ENCODE assay signal across 35 cellular contexts in genomic region chr6:67882436-67883311, GRCh38.
"Had no signal": no experiment of that assay in that cellular context is flagged by ENCODE, and none has a peak within 500 bp of the region (broad histone marks: within the 10 kb centered on the region; RNA-seq: fewer than 3 reads in every experiment).

No MANE protein-coding gene starts in this region.

- DNase-seq: activated CD4-positive, alpha-beta memory T cell treated with anti-CD3 and anti-CD28 coated beads for 36 hours; activated CD4-positive, alpha-beta T cell treated with anti-CD3 and anti-CD28 coated beads for 36 hours; activated CD4-positive, alpha-beta T cell treated with anti-CD3 and anti-CD28 coated beads, Interleukin-2, amount 10 ng/mL, durations not matched to agents 24 days and 14 days; activated CD4-positive, CD25-positive, alpha-beta regulatory T cell; activated CD4-positive, CD25-positive, alpha-beta regulatory T cell treated with anti-CD3 and anti-CD28 coated beads, Interleukin-2, amount 50 U/mL, for 72 hours; activated CD8-positive, alpha-beta memory T cell treated with anti-CD3 and anti-CD28 coated beads, Interleukin-2, amount 10 ng/mL, durations not matched to agents 7 days and 5 days; activated CD8-positive, alpha-beta memory T cell treated with anti-CD3 and anti-CD28 coated beads, Interleukin-2, amount 50 U/mL, for 4 hours; activated CD8-positive, alpha-beta T cell treated with anti-CD3 and anti-CD28 coated beads, Interleukin-2, amount 10 ng/mL, durations not matched to agents 7 days and 5 days; activated effector memory CD4-positive, alpha-beta T cell treated with anti-CD3 and anti-CD28 coated beads, Interleukin-2, amount 50 U/mL, for 16 hours; activated naive CD4-positive, alpha-beta T cell treated with anti-CD3 and anti-CD28 coated beads for 36 hours; activated naive CD8-positive, alpha-beta T cell treated with anti-CD3 and anti-CD28 coated beads for 36 hours; activated naive CD8-positive, alpha-beta T cell treated with anti-CD3 and anti-CD28 coated beads, Interleukin-2, amount 50 U/mL, for 24 hours; activated T-cell treated with anti-CD3 and anti-CD28 coated beads, Interleukin-2, amount 50 U/mL, for 1 hour; activated T-cell treated with anti-CD3 and anti-CD28 coated beads, Interleukin-2, amount 50 U/mL, for 48 hours; adrenal gland; amygdala; aorta; body of pancreas; caudate nucleus; dorsolateral prefrontal cortex; effector memory CD4-positive, alpha-beta T cell; endodermal cell; foreskin fibroblast; gastrocnemius medialis; glutamatergic neuron; heart left ventricle; T-helper 1 cell; T-helper 17 cell; T1000 had no signal

- H3K9me3 ChIP-seq: adrenal gland, body of pancreas, gastrocnemius medialis had no signal

- H3K36me3 ChIP-seq: adrenal gland, gastrocnemius medialis, heart left ventricle had no signal

- H3K4me3 ChIP-seq: adrenal gland, body of pancreas, coronary artery, dorsolateral prefrontal cortex, gastrocnemius medialis, heart left ventricle had no signal

- H3K4me3 Mint-ChIP-seq: activated CD4-positive, alpha-beta memory T cell treated with anti-CD3 and anti-CD28 coated beads for 36 hours; activated CD4-positive, alpha-beta T cell treated with anti-CD3 and anti-CD28 coated beads for 36 hours; activated CD4-positive, alpha-beta T cell treated with anti-CD3 and anti-CD28 coated beads, Interleukin-2, amount 10 ng/mL, durations not matched to agents 24 days and 14 days; activated CD8-positive, alpha-beta memory T cell treated with anti-CD3 and anti-CD28 coated beads, Interleukin-2, amount 10 ng/mL, durations not matched to agents 7 days and 5 days; activated CD8-positive, alpha-beta T cell treated with anti-CD3 and anti-CD28 coated beads, Interleukin-2, amount 10 ng/mL, durations not matched to agents 7 days and 5 days; activated naive CD4-positive, alpha-beta T cell treated with anti-CD3 and anti-CD28 coated beads for 36 hours; activated naive CD4-positive, alpha-beta T cell treated with anti-CD3 and anti-CD28 coated beads, Interleukin-2, amount 50 U/mL, for 24 hours; activated naive CD8-positive, alpha-beta T cell treated with anti-CD3 and anti-CD28 coated beads for 36 hours; activated naive CD8-positive, alpha-beta T cell treated with anti-CD3 and anti-CD28 coated beads, Interleukin-2, amount 50 U/mL, for 24 hours; activated T-helper 1 cell treated with anti-CD3 and anti-CD28 coated beads, Interleukin-12 subunit alpha, Interleukin-12 subunit beta, Interleukin-2, Interleukin-4 antibody, amounts not matched to agents 30 ng/mL and 10 ng/mL and 1 ng/mL, durations not matched to agents 14 hours and 24 hours and 36 hours; dendritic cell treated with granulocyte-macrophage colony-stimulating factor and Interleukin-4, amounts not matched to agents 40 ng/mL and 50 ng/mL, for 4 days; endodermal cell; T-helper 17 cell; T-helper 2 cell treated with Interferon-gamma antibody and Interleukin-4, amounts not matched to agents 5 μg/mL and 100 μg/mL, for 36 hours had no signal

- H3K27ac ChIP-seq: adrenal gland, body of pancreas, coronary artery, dorsolateral prefrontal cortex, gastrocnemius medialis, heart left ventricle had no signal

- H3K4me1 ChIP-seq: adrenal gland, body of pancreas, gastrocnemius medialis, heart left ventricle had no signal

- H3K9me3 Mint-ChIP-seq: activated naive CD4-positive, alpha-beta T cell treated with anti-CD3 and anti-CD28 coated beads, Interleukin-2, amount 50 U/mL, for 24 hours had no signal

- H3K27ac Mint-ChIP-seq: activated CD4-positive, alpha-beta memory T cell treated with anti-CD3 and anti-CD28 coated beads for 36 hours; activated CD4-positive, alpha-beta T cell treated with anti-CD3 and anti-CD28 coated beads for 36 hours; activated CD4-positive, alpha-beta T cell treated with anti-CD3 and anti-CD28 coated beads, Interleukin-2, amount 10 ng/mL, durations not matched to agents 24 days and 14 days; activated CD8-positive, alpha-beta memory T cell treated with anti-CD3 and anti-CD28 coated beads, Interleukin-2, amount 10 ng/mL, durations not matched to agents 7 days and 5 days; activated CD8-positive, alpha-beta T cell treated with anti-CD3 and anti-CD28 coated beads, Interleukin-2, amount 10 ng/mL, durations not matched to agents 7 days and 5 days; activated naive CD4-positive, alpha-beta T cell treated with anti-CD3 and anti-CD28 coated beads for 36 hours; activated naive CD4-positive, alpha-beta T cell treated with anti-CD3 and anti-CD28 coated beads, Interleukin-2, amount 50 U/mL, for 24 hours; activated naive CD8-positive, alpha-beta T cell treated with anti-CD3 and anti-CD28 coated beads for 36 hours; activated naive CD8-positive, alpha-beta T cell treated with anti-CD3 and anti-CD28 coated beads, Interleukin-2, amount 50 U/mL, for 24 hours; activated T-helper 1 cell treated with anti-CD3 and anti-CD28 coated beads, Interleukin-12 subunit alpha, Interleukin-12 subunit beta, Interleukin-2, Interleukin-4 antibody, amounts not matched to agents 30 ng/mL and 10 ng/mL and 1 ng/mL, durations not matched to agents 14 hours and 24 hours and 36 hours; activated T-helper 2 cell treated with anti-CD3 and anti-CD28 coated beads, Interferon-gamma antibody, Interleukin-2, Interleukin-4, amounts not matched to agents 10 μg/mL and 5 μg/mL and 100 μg/mL, durations not matched to agents 14 hours and 24 hours and 36 hours; dendritic cell treated with granulocyte-macrophage colony-stimulating factor and Interleukin-4, amounts not matched to agents 40 ng/mL and 50 ng/mL, for 4 days; endodermal cell; T-helper 17 cell; T-helper 2 cell treated with Interferon-gamma antibody and Interleukin-4, amounts not matched to agents 5 μg/mL and 100 μg/mL, for 36 hours had no signal

- H3K36me3 Mint-ChIP-seq: activated CD4-positive, alpha-beta memory T cell treated with anti-CD3 and anti-CD28 coated beads for 36 hours; activated CD8-positive, alpha-beta memory T cell treated with anti-CD3 and anti-CD28 coated beads, Interleukin-2, amount 10 ng/mL, durations not matched to agents 7 days and 5 days; activated naive CD4-positive, alpha-beta T cell treated with anti-CD3 and anti-CD28 coated beads, Interleukin-2, amount 50 U/mL, for 24 hours; activated naive CD8-positive, alpha-beta T cell treated with anti-CD3 and anti-CD28 coated beads for 36 hours had no signal

- H3K27me3 Mint-ChIP-seq: activated CD4-positive, alpha-beta memory T cell treated with anti-CD3 and anti-CD28 coated beads for 36 hours; activated CD4-positive, alpha-beta T cell treated with anti-CD3 and anti-CD28 coated beads for 36 hours; activated CD4-positive, alpha-beta T cell treated with anti-CD3 and anti-CD28 coated beads, Interleukin-2, amount 10 ng/mL, durations not matched to agents 24 days and 14 days; activated CD8-positive, alpha-beta memory T cell treated with anti-CD3 and anti-CD28 coated beads, Interleukin-2, amount 10 ng/mL, durations not matched to agents 7 days and 5 days; activated naive CD4-positive, alpha-beta T cell treated with anti-CD3 and anti-CD28 coated beads, Interleukin-2, amount 50 U/mL, for 24 hours; activated naive CD8-positive, alpha-beta T cell treated with anti-CD3 and anti-CD28 coated beads for 36 hours; activated naive CD8-positive, alpha-beta T cell treated with anti-CD3 and anti-CD28 coated beads, Interleukin-2, amount 50 U/mL, for 24 hours; dendritic cell treated with granulocyte-macrophage colony-stimulating factor and Interleukin-4, amounts not matched to agents 40 ng/mL and 50 ng/mL, for 4 days; T-helper 17 cell had no signal

- H3K27me3 ChIP-seq: adrenal gland, body of pancreas, dorsolateral prefrontal cortex, gastrocnemius medialis, heart left ventricle had no signal

- H3K4me1 Mint-ChIP-seq: activated CD4-positive, alpha-beta T cell treated with anti-CD3 and anti-CD28 coated beads for 36 hours; activated CD4-positive, alpha-beta T cell treated with anti-CD3 and anti-CD28 coated beads, Interleukin-2, amount 10 ng/mL, durations not matched to agents 24 days and 14 days; activated CD8-positive, alpha-beta memory T cell treated with anti-CD3 and anti-CD28 coated beads, Interleukin-2, amount 10 ng/mL, durations not matched to agents 7 days and 5 days; activated naive CD4-positive, alpha-beta T cell treated with anti-CD3 and anti-CD28 coated beads, Interleukin-2, amount 50 U/mL, for 24 hours; activated naive CD8-positive, alpha-beta T cell treated with anti-CD3 and anti-CD28 coated beads for 36 hours; activated naive CD8-positive, alpha-beta T cell treated with anti-CD3 and anti-CD28 coated beads, Interleukin-2, amount 50 U/mL, for 24 hours; endodermal cell; T-helper 17 cell had no signal
